Comparison of ENCODE assay signal across 23 cellular contexts in genomic region chr1:96466842-96467241, GRCh38.
"Had no signal": no experiment of that assay in that cellular context is flagged by ENCODE, and none has a peak within 500 bp of the region (broad histone marks: within the 10 kb centered on the region; RNA-seq: fewer than 3 reads in every experiment).

No MANE protein-coding gene starts in this region.

- H3K9me2 ChIP-seq: SK-N-SH had no signal

- H3K4me2 ChIP-seq: SK-N-SH had no signal

- DNase-seq: IMR-90, Karpas-422, KG1, MG63, NCI-H1092, NCI-H1105 treated with DMSO at 0.1 percent for 48 hours, NCI-H1417 treated with DMSO at 0.1 percent for 48 hours, NCI-H146, NCI-H1694 treated with DMSO at 0.1 percent for 48 hours, NCI-H1930, NCI-H2081, NCI-H2107, NCI-H2227 treated with DMSO at 0.1 percent for 48 hours, NCI-H524, NCI-H526 treated with DMSO at 0.1 percent for 48 hours, NCI-H748 treated with DMSO at 0.1 percent for 48 hours, SHP77, SK-N-SH, SW 1271, T-cell had no signal

- H3K27me3 ChIP-seq: MG63 had no signal

- H3K9me3 ChIP-seq: MG63, SK-N-SH had no signal

- H3K27ac ChIP-seq: RWPE1 had no signal

- H3K36me3 ChIP-seq: MG63 had no signal

- FAIRE-seq: HepG2 had no signal

- ATAC-seq: HepG2, Panc1, T-cell had no signal

- H3K4me3 ChIP-seq: MG63 had no signal
